27 cellular contexts compared by ENCODE assay signal in the genomic region with DNA sequence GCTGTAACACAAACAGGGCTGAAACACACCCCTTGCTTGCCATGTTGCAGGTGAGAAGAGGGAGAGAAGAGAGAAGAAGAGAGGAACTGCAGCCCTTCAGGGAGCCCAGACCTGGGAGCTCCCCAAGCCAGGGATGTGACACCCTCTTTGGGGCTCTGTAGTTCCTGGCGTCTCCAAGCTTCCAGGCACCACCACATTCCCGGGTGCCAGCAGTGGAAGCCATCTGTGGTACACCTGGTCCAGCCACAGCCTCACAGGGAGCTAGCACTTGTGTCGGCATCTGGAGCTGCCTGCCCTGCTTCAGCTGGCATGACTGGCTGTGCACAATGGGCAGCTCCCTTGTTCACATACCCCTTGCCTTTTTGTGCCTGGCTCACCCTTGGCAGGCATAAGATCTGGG.
"Had no signal": no experiment of that assay in that cellular context is flagged by ENCODE, and none has a peak within 500 bp of the region (broad histone marks: within the 10 kb centered on the region; RNA-seq: fewer than 3 reads in every experiment).

No MANE protein-coding gene starts in this region.

- H3K27ac ChIP-seq: cardiac muscle cell, foreskin keratinocyte, left lung, neutrophil, ovary, tibial nerve had no signal

- H3K27me3 Mint-ChIP-seq: activated B cell treated with CpG ODN at 0.5 μM for 24 hours; dendritic cell treated with granulocyte-macrophage colony-stimulating factor and Interleukin-4, amounts not matched to agents 40 ng/mL and 50 ng/mL, for 4 days; natural killer cell treated with Interleukin-12 subunit alpha and Interleukin-12 subunit beta and Interleukin-15 and Interleukin-18, amount 100 ng/mL, for 72 hours had no signal

- DNase-seq: activated B cell treated with CpG ODN at 0.5 μM for 24 hours; activated CD4-positive, alpha-beta T cell treated with anti-CD3 and anti-CD28 coated beads for 4 hours; activated CD4-positive, alpha-beta T cell treated with anti-CD3 and anti-CD28 coated beads, Interleukin-2, amount 50 U/mL, for 48 hours; activated CD8-positive, alpha-beta memory T cell treated with anti-CD3 and anti-CD28 coated beads, Interleukin-2, amount 50 U/mL, for 48 hours; activated naive CD4-positive, alpha-beta T cell treated with anti-CD3 and anti-CD28 coated beads for 36 hours; activated naive CD8-positive, alpha-beta T cell treated with anti-CD3 and anti-CD28 coated beads, Interleukin-2, amount 10 ng/mL, durations not matched to agents 7 days and 5 days; activated T-cell treated with anti-CD3 and anti-CD28 coated beads, Interleukin-2, amount 50 U/mL, for 4 hours; amygdala; effector CD4-positive, alpha-beta T cell; erythroblast; foreskin keratinocyte; ovary; stimulated activated CD4-positive, alpha-beta T cell treated with anti-CD3 and anti-CD28 coated beads, Interleukin-2, amount 100 ng/mL, for 48 hours; stimulated activated CD8-positive, alpha-beta memory T cell treated with anti-CD3 and anti-CD28 coated beads, Interleukin-4, amount 100 ng/mL, for 48 hours; stimulated activated naive CD4-positive, alpha-beta T cell; substantia nigra; SW 1271; T-helper 17 cell had no signal

- H3K9me3 Mint-ChIP-seq: activated B cell treated with CpG ODN at 0.5 μM for 24 hours; activated naive CD4-positive, alpha-beta T cell treated with anti-CD3 and anti-CD28 coated beads for 36 hours; activated naive CD8-positive, alpha-beta T cell treated with anti-CD3 and anti-CD28 coated beads, Interleukin-2, amount 10 ng/mL, durations not matched to agents 7 days and 5 days; activated T-cell treated with anti-CD3 and anti-CD28 coated beads, Interleukin-2, amount 50 U/mL, for 4 hours; activated T-helper 2 cell treated with anti-CD3 and anti-CD28 coated beads, Interferon-gamma antibody, Interleukin-2, Interleukin-4, amounts not matched to agents 10 μg/mL and 5 μg/mL and 100 μg/mL, durations not matched to agents 14 hours and 24 hours and 36 hours; mesothelial cell of epicardium; natural killer cell treated with Interleukin-12 subunit alpha and Interleukin-12 subunit beta and Interleukin-15 and Interleukin-18, amount 100 ng/mL, for 72 hours had no signal

- H3K4me1 ChIP-seq: foreskin keratinocyte, left lung had no signal

- H3K36me3 ChIP-seq: cardiac muscle cell, left lung, neutrophil, ovary, tibial nerve had no signal

- H3K9me3 ChIP-seq: left lung, neutrophil, ovary, tibial nerve had no signal

- H3K27ac Mint-ChIP-seq: activated B cell treated with CpG ODN at 0.5 μM for 24 hours; activated naive CD4-positive, alpha-beta T cell treated with anti-CD3 and anti-CD28 coated beads for 36 hours; activated naive CD8-positive, alpha-beta T cell treated with anti-CD3 and anti-CD28 coated beads, Interleukin-2, amount 10 ng/mL, durations not matched to agents 7 days and 5 days; activated T-helper 2 cell treated with anti-CD3 and anti-CD28 coated beads, Interferon-gamma antibody, Interleukin-2, Interleukin-4, amounts not matched to agents 10 μg/mL and 5 μg/mL and 100 μg/mL, durations not matched to agents 14 hours and 24 hours and 36 hours; dendritic cell treated with granulocyte-macrophage colony-stimulating factor and Interleukin-4, amounts not matched to agents 40 ng/mL and 50 ng/mL, for 4 days; mesothelial cell of epicardium; natural killer cell treated with Interleukin-12 subunit alpha and Interleukin-12 subunit beta and Interleukin-15 and Interleukin-18, amount 100 ng/mL, for 72 hours; T-helper 17 cell had no signal

- ATAC-seq: activated T-cell treated with anti-CD3 and anti-CD28 coated beads, Interleukin-2, amount 50 U/mL, for 4 hours; foreskin keratinocyte; left lung; T-helper 17 cell had no signal

- H3K4me3 ChIP-seq: cardiac muscle cell, left lung, lung, ovary, tibial nerve had no signal

- H3K27me3 ChIP-seq: cardiac muscle cell, left lung, ovary, tibial nerve had no signal

- H3K36me3 Mint-ChIP-seq: activated naive CD8-positive, alpha-beta T cell treated with anti-CD3 and anti-CD28 coated beads, Interleukin-2, amount 10 ng/mL, durations not matched to agents 7 days and 5 days; natural killer cell treated with Interleukin-12 subunit alpha and Interleukin-12 subunit beta and Interleukin-15 and Interleukin-18, amount 100 ng/mL, for 72 hours had no signal

- H3K4me3 Mint-ChIP-seq: activated B cell treated with CpG ODN at 0.5 μM for 24 hours; activated naive CD4-positive, alpha-beta T cell treated with anti-CD3 and anti-CD28 coated beads for 36 hours; activated naive CD8-positive, alpha-beta T cell treated with anti-CD3 and anti-CD28 coated beads, Interleukin-2, amount 10 ng/mL, durations not matched to agents 7 days and 5 days; activated T-cell treated with anti-CD3 and anti-CD28 coated beads, Interleukin-2, amount 50 U/mL, for 4 hours; dendritic cell treated with granulocyte-macrophage colony-stimulating factor and Interleukin-4, amounts not matched to agents 40 ng/mL and 50 ng/mL, for 4 days; mesothelial cell of epicardium; natural killer cell treated with Interleukin-12 subunit alpha and Interleukin-12 subunit beta and Interleukin-15 and Interleukin-18, amount 100 ng/mL, for 72 hours; T-helper 17 cell had no signal

- H3K4me1 Mint-ChIP-seq: T-helper 17 cell had no signal
